ENCODE assay signal across 14 cellular contexts in the genomic region with DNA sequence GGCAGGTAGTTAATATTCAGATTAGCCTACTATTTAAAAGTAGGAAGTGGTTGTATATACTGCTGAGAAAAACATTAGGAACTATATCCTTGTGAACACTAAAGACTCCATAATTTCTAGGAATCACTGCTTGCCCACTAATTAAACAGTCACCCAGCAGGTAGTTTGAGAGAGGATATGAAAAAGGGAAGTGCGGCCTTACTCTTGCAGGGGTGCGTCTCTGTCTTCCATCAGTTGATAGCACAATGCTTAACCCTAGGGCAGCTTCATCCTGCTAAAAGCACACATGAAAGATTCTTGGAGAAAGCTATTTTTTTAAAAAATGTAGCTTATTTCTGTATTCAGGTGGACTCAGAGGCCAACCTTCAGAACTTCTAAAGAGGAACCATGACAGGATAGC. TPM values are rescaled to one million over a fixed set of nuclear protein-coding genes. Genes with fewer than 3 reads are reported as not detected.
DNase-seq lines count a peak whose midpoint lies in the region; ATAC-seq and TF ChIP-seq lines count a peak whose summit lies in the region.
"Had no signal": no experiment of that assay in that cellular context is flagged by ENCODE, and none has a peak within 500 bp of the region (broad histone marks: within the 10 kb centered on the region; RNA-seq: fewer than 3 reads in every experiment).

No MANE protein-coding gene starts in this region.

- H3K9me3 Mint-ChIP-seq in activated T-helper 1 cell treated with anti-CD3 and anti-CD28 coated beads, Interleukin-12 subunit alpha, Interleukin-12 subunit beta, Interleukin-2, Interleukin-4 antibody, amounts not matched to agents 30 ng/mL and 10 ng/mL and 1 ng/mL, durations not matched to agents 14 hours and 24 hours and 36 hours: peaks cover 24% of the 10 kb centered on the region

- peak; percentile 75 for ATAC-seq in GM18499 (IDR thresholded peaks at IDR 0.05; ENCODE audit: insufficient read depth, unreplicated experiment)
- peak; percentile 72 for ATAC-seq in GM21447 (IDR thresholded peaks at IDR 0.05; ENCODE audit: unreplicated experiment)
- ATAC-seq in HG03139 (IDR thresholded peaks at IDR 0.05; ENCODE audit: unreplicated experiment): peak; percentile 83
- no peak for ATAC-seq in omental fat pad (ENCODE audit: low FRiP score)
- ATAC-seq: activated CD8-positive, alpha-beta memory T cell treated with anti-CD3 and anti-CD28 coated beads, Interleukin-2, amount 10 ng/mL, durations not matched to agents 7 days and 5 days; naive thymus-derived CD8-positive, alpha-beta T cell; WTC11 had no signal

- intact Hi-C loops in activated T-helper 1 cell treated with anti-CD3 and anti-CD28 coated beads, Interleukin-12 subunit alpha, Interleukin-12 subunit beta, Interleukin-2, Interleukin-4 antibody, amounts not matched to agents 30 ng/mL and 10 ng/mL and 1 ng/mL, durations not matched to agents 14 hours and 24 hours and 36 hours (cut with micrococcal nuclease): no loop called here

- no peak overlapping the region for H3K4me3 Mint-ChIP-seq in activated T-helper 1 cell treated with anti-CD3 and anti-CD28 coated beads, Interleukin-12 subunit alpha, Interleukin-12 subunit beta, Interleukin-2, Interleukin-4 antibody, amounts not matched to agents 30 ng/mL and 10 ng/mL and 1 ng/mL, durations not matched to agents 14 hours and 24 hours and 36 hours
- H3K4me3 Mint-ChIP-seq: activated CD8-positive, alpha-beta memory T cell treated with anti-CD3 and anti-CD28 coated beads, Interleukin-2, amount 10 ng/mL, durations not matched to agents 7 days and 5 days; activated naive CD4-positive, alpha-beta T cell treated with anti-CD3 and anti-CD28 coated beads, Interleukin-2, amount 10 ng/mL, durations not matched to agents 7 days and 5 days; naive thymus-derived CD8-positive, alpha-beta T cell; WTC11 had no signal

- H3K27me3 Mint-ChIP-seq in activated T-helper 1 cell treated with anti-CD3 and anti-CD28 coated beads, Interleukin-12 subunit alpha, Interleukin-12 subunit beta, Interleukin-2, Interleukin-4 antibody, amounts not matched to agents 30 ng/mL and 10 ng/mL and 1 ng/mL, durations not matched to agents 14 hours and 24 hours and 36 hours (ENCODE audit: insufficient read depth): peaks cover 7% of the 10 kb centered on the region
- H3K27me3 Mint-ChIP-seq: activated CD8-positive, alpha-beta memory T cell treated with anti-CD3 and anti-CD28 coated beads, Interleukin-2, amount 10 ng/mL, durations not matched to agents 7 days and 5 days had no signal

- no peak for TF ChIP-seq CTCF in omental fat pad (IDR thresholded peaks at IDR 0.05)

- no peak overlapping the region for H3K27ac Mint-ChIP-seq in activated T-helper 1 cell treated with anti-CD3 and anti-CD28 coated beads, Interleukin-12 subunit alpha, Interleukin-12 subunit beta, Interleukin-2, Interleukin-4 antibody, amounts not matched to agents 30 ng/mL and 10 ng/mL and 1 ng/mL, durations not matched to agents 14 hours and 24 hours and 36 hours
- H3K27ac Mint-ChIP-seq: activated CD8-positive, alpha-beta memory T cell treated with anti-CD3 and anti-CD28 coated beads, Interleukin-2, amount 10 ng/mL, durations not matched to agents 7 days and 5 days; activated naive CD4-positive, alpha-beta T cell treated with anti-CD3 and anti-CD28 coated beads, Interleukin-2, amount 10 ng/mL, durations not matched to agents 7 days and 5 days; WTC11 had no signal

- DNase-seq in OCI-M1 (lab: John Stamatoyannopoulos, UW) (peak; percentile 31), omental fat pad (ENCODE audit: low spot score) (no peak), Ammon's horn (ENCODE audit: low spot score) (no peak), T-helper 2 cell (no peak)
- no peak for DNase-seq in activated T-helper 1 cell treated with anti-CD3 and anti-CD28 coated beads, Interleukin-12 subunit alpha, Interleukin-12 subunit beta, Interleukin-2, Interleukin-4 antibody, amounts not matched to agents 30 ng/mL and 10 ng/mL and 1 ng/mL, durations not matched to agents 14 hours and 24 hours and 36 hours (ENCODE audit: low spot score)
- DNase-seq: activated CD8-positive, alpha-beta memory T cell treated with anti-CD3 and anti-CD28 coated beads, Interleukin-2, amount 10 ng/mL, durations not matched to agents 7 days and 5 days; activated naive CD4-positive, alpha-beta T cell treated with anti-CD3 and anti-CD28 coated beads, Interleukin-2, amount 10 ng/mL, durations not matched to agents 7 days and 5 days; brain microvascular endothelial cell; naive thymus-derived CD8-positive, alpha-beta T cell; transverse colon had no signal

- H3K4me1 Mint-ChIP-seq in activated T-helper 1 cell treated with anti-CD3 and anti-CD28 coated beads, Interleukin-12 subunit alpha, Interleukin-12 subunit beta, Interleukin-2, Interleukin-4 antibody, amounts not matched to agents 30 ng/mL and 10 ng/mL and 1 ng/mL, durations not matched to agents 14 hours and 24 hours and 36 hours (ENCODE audit: low read depth): peaks cover 28% of the 10 kb centered on the region
- H3K4me1 Mint-ChIP-seq: activated naive CD4-positive, alpha-beta T cell treated with anti-CD3 and anti-CD28 coated beads, Interleukin-2, amount 10 ng/mL, durations not matched to agents 7 days and 5 days; WTC11 had no signal

- H3K36me3 Mint-ChIP-seq in activated T-helper 1 cell treated with anti-CD3 and anti-CD28 coated beads, Interleukin-12 subunit alpha, Interleukin-12 subunit beta, Interleukin-2, Interleukin-4 antibody, amounts not matched to agents 30 ng/mL and 10 ng/mL and 1 ng/mL, durations not matched to agents 14 hours and 24 hours and 36 hours (ENCODE audit: low read depth): peaks cover 4% of the 10 kb centered on the region
- H3K36me3 Mint-ChIP-seq: activated naive CD4-positive, alpha-beta T cell treated with anti-CD3 and anti-CD28 coated beads, Interleukin-2, amount 10 ng/mL, durations not matched to agents 7 days and 5 days had no signal

RNA-seq across cellular contexts. Expression of a gene that starts 53.1 kb away (rescaled TPM):
- 100 to 1,000 TPM; 111 to 259 (median 178) TPM for total RNA-seq in omental fat pad
- total RNA-seq in activated T-helper 1 cell treated with anti-CD3 and anti-CD28 coated beads, Interleukin-12 subunit alpha, Interleukin-12 subunit beta, Interleukin-2, Interleukin-4 antibody, amounts not matched to agents 30 ng/mL and 10 ng/mL and 1 ng/mL, durations not matched to agents 14 hours and 24 hours and 36 hours: 365 and 380 TPM in 2 replicates
